Comparison of ENCODE assay signal across 13 cellular contexts in the genomic region with DNA sequence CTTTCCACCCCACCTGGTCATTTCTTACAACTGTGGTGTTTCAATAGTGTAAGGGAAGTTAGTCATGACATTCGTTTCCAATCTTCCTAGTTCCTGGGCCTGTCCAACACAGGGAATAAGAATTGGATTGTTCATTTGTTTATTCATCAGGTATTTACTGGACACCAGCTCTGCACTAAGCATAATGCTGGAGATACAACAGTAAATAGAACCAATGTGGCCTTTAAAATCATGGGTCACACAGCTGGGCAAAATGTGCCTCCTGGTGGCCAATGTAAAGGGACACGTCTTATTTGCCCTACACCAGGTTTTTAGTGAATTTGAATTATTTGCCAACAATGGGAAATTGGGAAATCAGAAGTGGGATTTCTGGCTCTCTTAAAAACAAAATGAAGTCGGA. TPM values are rescaled to one million over a fixed set of nuclear protein-coding genes. Genes with fewer than 3 reads are reported as not detected.
A peak's percentile ranks its signal among the peaks of the same experiment; 100 is the strongest.
DNase-seq lines count a peak whose midpoint lies in the region; ATAC-seq and TF ChIP-seq lines count a peak whose summit lies in the region.
"Had no signal": no experiment of that assay in that cellular context is flagged by ENCODE, and none has a peak within 500 bp of the region (broad histone marks: within the 10 kb centered on the region; RNA-seq: fewer than 3 reads in every experiment).

No MANE protein-coding gene starts in this region.

- H3K27me3 Mint-ChIP-seq in GM23338 (ENCODE audit: insufficient read depth, low read depth, poor library complexity) = no peaks in the 10 kb centered on the region
- peaks cover 9% of the 10 kb centered on the region for H3K27me3 Mint-ChIP-seq in activated CD8-positive, alpha-beta T cell treated with anti-CD3 and anti-CD28 coated beads, Interleukin-2, amount 10 ng/mL, durations not matched to agents 7 days and 5 days (ENCODE audit: low read depth)

- CTCF ChIA-PET in activated CD8-positive, alpha-beta T cell treated with anti-CD3 and anti-CD28 coated beads, Interleukin-2, amount 10 ng/mL, durations not matched to agents 7 days and 5 days (lab: Charles Lee) = no interaction called here

- H3K27ac ChIP-seq in GM23338 (ENCODE audit: low read depth) = no peak overlapping the region
- peak overlapping the region; percentile 25 for H3K27ac ChIP-seq in RWPE2 (ENCODE audit: poor library complexity, severe bottlenecking)

- no peaks in the 10 kb centered on the region for H3K4me1 Mint-ChIP-seq in GM23338
- no peaks in the 10 kb centered on the region for H3K4me1 Mint-ChIP-seq in activated CD8-positive, alpha-beta T cell treated with anti-CD3 and anti-CD28 coated beads, Interleukin-2, amount 10 ng/mL, durations not matched to agents 7 days and 5 days (ENCODE audit: low read depth)
- H3K4me1 Mint-ChIP-seq: central memory CD8-positive, alpha-beta T cell; T-helper 17 cell had no signal

- no peak overlapping the region for H3K27ac Mint-ChIP-seq in GM23338
- H3K27ac Mint-ChIP-seq in activated CD8-positive, alpha-beta T cell treated with anti-CD3 and anti-CD28 coated beads, Interleukin-2, amount 10 ng/mL, durations not matched to agents 7 days and 5 days = no peak overlapping the region
- H3K27ac Mint-ChIP-seq: T-helper 17 cell had no signal

- TF ChIP-seq CTCF in GM23338 (conservative IDR thresholded peaks at IDR 0.05; ENCODE audit: low read depth in 2 of 2) (peak; percentile 59 to 66), RWPE2 (IDR thresholded peaks at IDR 0.05; ENCODE audit: poor library complexity, severe bottlenecking) (peak; percentile 39), fibroblast of pulmonary artery (IDR thresholded peaks at IDR 0.05; ENCODE audit: low read length, missing control alignments) (peak; percentile 45), retinal pigment epithelial cell (conservative IDR thresholded peaks at IDR 0.05; ENCODE audit: low read depth, low read length) (peak; percentile 38)

- no peak overlapping the region for H3K4me2 ChIP-seq in GM23338

- no peak overlapping the region for H3K4me3 ChIP-seq in GM23338
- no peak overlapping the region for H3K4me3 ChIP-seq in RWPE2 (ENCODE audit: severe bottlenecking)
- no peak overlapping the region for H3K4me3 ChIP-seq in fibroblast of pulmonary artery (replicated peaks; ENCODE audit: low read depth, low read length)
- no peak overlapping the region for H3K4me3 ChIP-seq in retinal pigment epithelial cell (ENCODE audit: low read length)

- no peaks in the 10 kb centered on the region for H4K20me1 ChIP-seq in GM23338 (replicated peaks; ENCODE audit: insufficient read depth)

- H3K4me1 ChIP-seq in GM23338 (ENCODE audit: insufficient read depth) = no peaks in the 10 kb centered on the region; the same call in 1 of the 2 replicates
- peaks cover 34% of the 10 kb centered on the region for H3K4me1 ChIP-seq in RWPE2 (ENCODE audit: insufficient read depth, poor library complexity, severe bottlenecking)

- no peaks in the 10 kb centered on the region for H3K79me2 ChIP-seq in GM23338 (replicated peaks; ENCODE audit: insufficient read depth)

- no peaks in the 10 kb centered on the region for H3K9me3 ChIP-seq in RWPE2 (ENCODE audit: severe bottlenecking)

- no peaks in the 10 kb centered on the region for H3K27me3 ChIP-seq in GM23338 (ENCODE audit: insufficient read depth)
- H3K27me3 ChIP-seq in RWPE2 (ENCODE audit: insufficient read depth, poor library complexity, severe bottlenecking) = no peaks in the 10 kb centered on the region

- DNase-seq in GM23338 (ENCODE audit: low spot score) (peak; percentile 39), RWPE2 (ENCODE audit: low spot score) (no peak), fibroblast of pulmonary artery (ENCODE audit: low read depth) (peak; percentile 54), retinal pigment epithelial cell (ENCODE audit: low read depth) (no peak), hepatic stellate cell (ENCODE audit: low spot score) (no peak)
- no peak for DNase-seq in activated CD8-positive, alpha-beta memory T cell treated with anti-CD3 and anti-CD28 coated beads, Interleukin-2, amount 50 U/mL, for 4 hours
- DNase-seq in activated CD8-positive, alpha-beta T cell treated with anti-CD3 and anti-CD28 coated beads, Interleukin-2, amount 10 ng/mL, durations not matched to agents 7 days and 5 days = no peak
- DNase-seq: activated T-cell treated with anti-CD3 and anti-CD28 coated beads, Interleukin-2, amount 50 U/mL, for 1 hour; Karpas-422; NCI-H510A treated with DMSO at 0.1 percent for 48 hours; T-helper 17 cell had no signal

- no peak overlapping the region for H3K4me3 Mint-ChIP-seq in GM23338
- no peak overlapping the region for H3K4me3 Mint-ChIP-seq in activated CD8-positive, alpha-beta T cell treated with anti-CD3 and anti-CD28 coated beads, Interleukin-2, amount 10 ng/mL, durations not matched to agents 7 days and 5 days
- H3K4me3 Mint-ChIP-seq: central memory CD8-positive, alpha-beta T cell; T-helper 17 cell had no signal

- H2AFZ ChIP-seq in GM23338 = no peak overlapping the region

- ATAC-seq in GM23338 = no peak; the same call in 2 of the 3 replicates
- no peak for ATAC-seq in RWPE2 (ENCODE audit: low read depth)
- ATAC-seq in GM21825 (IDR thresholded peaks at IDR 0.05; ENCODE audit: unreplicated experiment) = no peak
- ATAC-seq in activated CD8-positive, alpha-beta T cell treated with anti-CD3 and anti-CD28 coated beads, Interleukin-2, amount 10 ng/mL, durations not matched to agents 7 days and 5 days = no peak
- ATAC-seq: T-helper 17 cell had no signal

- H3K9me3 Mint-ChIP-seq in GM23338 = no peaks in the 10 kb centered on the region
- no peaks in the 10 kb centered on the region for H3K9me3 Mint-ChIP-seq in activated CD8-positive, alpha-beta T cell treated with anti-CD3 and anti-CD28 coated beads, Interleukin-2, amount 10 ng/mL, durations not matched to agents 7 days and 5 days (ENCODE audit: insufficient read depth)
- H3K9me3 Mint-ChIP-seq: central memory CD8-positive, alpha-beta T cell had no signal

- H3F3A ChIP-seq in GM23338 (replicated peaks; ENCODE audit: low read depth) = no peaks in the 10 kb centered on the region

- H3K36me3 ChIP-seq in GM23338 (ENCODE audit: insufficient read depth) = no peaks in the 10 kb centered on the region
- no peaks in the 10 kb centered on the region for H3K36me3 ChIP-seq in RWPE2 (ENCODE audit: low read depth)

- H3K9me2 ChIP-seq in GM23338 (ENCODE audit: insufficient read depth) = 0 out of 2 replicates have a peak, but pooled peaks cover 3% of the 10 kb centered on the region

- no peaks in the 10 kb centered on the region for H3K36me3 Mint-ChIP-seq in GM23338 (ENCODE audit: low read depth)
- H3K36me3 Mint-ChIP-seq in activated CD8-positive, alpha-beta T cell treated with anti-CD3 and anti-CD28 coated beads, Interleukin-2, amount 10 ng/mL, durations not matched to agents 7 days and 5 days (ENCODE audit: low read depth) = no peaks in the 10 kb centered on the region

- POLR2A ChIA-PET in activated CD8-positive, alpha-beta T cell treated with anti-CD3 and anti-CD28 coated beads, Interleukin-2, amount 10 ng/mL, durations not matched to agents 7 days and 5 days (lab: Charles Lee) = no interaction called here

TF ChIP-seq in GM23338, 12 proteins besides CTCF, POLR2A, EP300 and RAD21 (continues in another document):
- TF ChIP-seq STAT1 (IDR thresholded peaks at IDR 0.05; ENCODE audit: unreplicated experiment) (no peak), POLR2AphosphoS5 (IDR thresholded peaks at IDR 0.05; ENCODE audit: low read depth) (no peak), ZNF331 (CRISPR knock-in tag; IDR thresholded peaks at IDR 0.05; ENCODE audit: low read depth) (no peak), NANOG (IDR thresholded peaks at IDR 0.05; ENCODE audit: borderline replicate concordance) (no peak), CREB1 (CRISPR knock-in tag; IDR thresholded peaks at IDR 0.05; ENCODE audit: low read depth) (no peak), EZH2phosphoT487 (IDR thresholded peaks at IDR 0.05; ENCODE audit: unreplicated experiment) (no peak)
- TF ChIP-seq, protein P1, sequence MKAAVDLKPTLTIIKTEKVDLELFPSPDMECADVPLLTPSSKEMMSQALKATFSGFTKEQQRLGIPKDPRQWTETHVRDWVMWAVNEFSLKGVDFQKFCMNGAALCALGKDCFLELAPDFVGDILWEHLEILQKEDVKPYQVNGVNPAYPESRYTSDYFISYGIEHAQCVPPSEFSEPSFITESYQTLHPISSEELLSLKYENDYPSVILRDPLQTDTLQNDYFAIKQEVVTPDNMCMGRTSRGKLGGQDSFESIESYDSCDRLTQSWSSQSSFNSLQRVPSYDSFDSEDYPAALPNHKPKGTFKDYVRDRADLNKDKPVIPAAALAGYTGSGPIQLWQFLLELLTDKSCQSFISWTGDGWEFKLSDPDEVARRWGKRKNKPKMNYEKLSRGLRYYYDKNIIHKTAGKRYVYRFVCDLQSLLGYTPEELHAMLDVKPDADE (IDR thresholded peaks at IDR 0.05) = no peak

RNA-seq across cellular contexts. Expression of a gene that starts 10.4 kb away (rescaled TPM):
- 0.23 and 2.2 TPM in 2 replicates for total RNA-seq in GM23338 (2014; rRNA removed; shearing (Covaris generic))
- 0.19 and 0.31 TPM in 2 replicates for polyA plus RNA-seq in GM23338 (2016; fragmentation: Nextera tagmentation; extraction: Ambion mirVana)
- not detected for total RNA-seq in activated CD8-positive, alpha-beta T cell treated with anti-CD3 and anti-CD28 coated beads, Interleukin-2, amount 10 ng/mL, durations not matched to agents 7 days and 5 days

Comparison
In these comparisons a context has a peak if more than half of its experiments do, and no peak if none do; other contexts are left out.
1. DNase-seq: peak in GM23338 (single experiment) and fibroblast of pulmonary artery (single experiment); none in RWPE2 (single experiment), retinal pigment epithelial cell (single experiment), activated CD8-positive, alpha-beta memory T cell treated with anti-CD3 and anti-CD28 coated beads, Interleukin-2, amount 50 U/mL, for 4 hours (single experiment), activated CD8-positive, alpha-beta T cell treated with anti-CD3 and anti-CD28 coated beads, Interleukin-2, amount 10 ng/mL, durations not matched to agents 7 days and 5 days (single experiment) and hepatic stellate cell (single experiment).
2. Peak in every context shown above with its lines, with median percentiles within 50 percentile points of each other: CTCF ChIP-seq.